ENCODE assay signal across 29 cellular contexts in genomic region chr6:76694779-76695178, GRCh38.
"Had no signal": no experiment of that assay in that cellular context is flagged by ENCODE, and none has a peak within 500 bp of the region (broad histone marks: within the 10 kb centered on the region; RNA-seq: fewer than 3 reads in every experiment).

No MANE protein-coding gene starts in this region.

- H3K9me3 ChIP-seq: ascending aorta, heart right ventricle, left lung, lower lobe of right lung, pancreas, prostate gland, sigmoid colon, thoracic aorta had no signal

- H3K36me3 Mint-ChIP-seq: activated naive CD8-positive, alpha-beta T cell treated with anti-CD3 and anti-CD28 coated beads for 36 hours; naive B cell; stimulated activated effector memory CD8-positive, alpha-beta T cell treated with anti-CD3 and anti-CD28 coated beads, Interleukin-12 subunit alpha, Interleukin-12 subunit beta, amount 100 ng/mL, for 72 hours had no signal

- H3K27me3 ChIP-seq: ascending aorta, brain microvascular endothelial cell, heart right ventricle, left lung, pancreas, sigmoid colon had no signal

- H3K27ac Mint-ChIP-seq: activated naive CD8-positive, alpha-beta T cell treated with anti-CD3 and anti-CD28 coated beads for 36 hours; effector memory CD8-positive, alpha-beta T cell; naive B cell; stimulated activated effector memory CD8-positive, alpha-beta T cell treated with anti-CD3 and anti-CD28 coated beads, Interleukin-12 subunit alpha, Interleukin-12 subunit beta, amount 100 ng/mL, for 72 hours; stimulated activated naive CD8-positive, alpha-beta T cell treated with anti-CD3 and anti-CD28 coated beads, Interleukin-15, Interleukin-2, amounts not matched to agents 100 ng/mL and 50 ng/mL, for 24 hours had no signal

- H3K9me3 Mint-ChIP-seq: activated naive CD8-positive, alpha-beta T cell treated with anti-CD3 and anti-CD28 coated beads for 36 hours had no signal

- H3K4me3 ChIP-seq: ascending aorta, heart right ventricle, left lung, lower lobe of right lung, pancreas, prostate gland, sigmoid colon, thoracic aorta had no signal

- H3K4me3 Mint-ChIP-seq: activated naive CD8-positive, alpha-beta T cell treated with anti-CD3 and anti-CD28 coated beads for 36 hours; effector memory CD8-positive, alpha-beta T cell; naive B cell; stimulated activated effector memory CD8-positive, alpha-beta T cell treated with anti-CD3 and anti-CD28 coated beads, Interleukin-12 subunit alpha, Interleukin-12 subunit beta, amount 100 ng/mL, for 72 hours; stimulated activated naive CD8-positive, alpha-beta T cell treated with anti-CD3 and anti-CD28 coated beads, Interleukin-15, Interleukin-2, amounts not matched to agents 100 ng/mL and 50 ng/mL, for 24 hours had no signal

- H3K4me1 Mint-ChIP-seq: activated naive CD8-positive, alpha-beta T cell treated with anti-CD3 and anti-CD28 coated beads for 36 hours; naive B cell; stimulated activated effector memory CD8-positive, alpha-beta T cell treated with anti-CD3 and anti-CD28 coated beads, Interleukin-12 subunit alpha, Interleukin-12 subunit beta, amount 100 ng/mL, for 72 hours had no signal

- DNase-seq: activated CD4-positive, alpha-beta T cell treated with anti-CD3 and anti-CD28 coated beads for 48 hours; activated CD4-positive, alpha-beta T cell treated with anti-CD3 and anti-CD28 coated beads, Interleukin-2, amount 50 U/mL, for 48 hours; activated CD8-positive, alpha-beta memory T cell treated with anti-CD3 and anti-CD28 coated beads for 24 hours; activated effector memory CD4-positive, alpha-beta T cell treated with Interleukin-2 at 50 U/mL for 16 hours; activated naive CD4-positive, alpha-beta T cell treated with Interleukin-2 at 50 U/mL for 16 hours; activated naive CD8-positive, alpha-beta T cell treated with anti-CD3 and anti-CD28 coated beads for 36 hours; brain microvascular endothelial cell; cortex of kidney; effector memory CD8-positive, alpha-beta T cell; foreskin fibroblast; heart right ventricle; left lung; lower lobe of right lung; naive B cell; nucleus accumbens; pancreas; retina; sigmoid colon; small intestine; stimulated activated CD4-positive, alpha-beta T cell treated with anti-CD3 and anti-CD28 coated beads, Interleukin-4, amount 100 ng/mL, for 24 hours; T-helper 9 cell; trophoblast cell had no signal

- H3K4me1 ChIP-seq: ascending aorta, heart right ventricle, left lung, lower lobe of right lung, pancreas, prostate gland, sigmoid colon had no signal

- H3K27me3 Mint-ChIP-seq: activated naive CD8-positive, alpha-beta T cell treated with anti-CD3 and anti-CD28 coated beads for 36 hours; effector memory CD8-positive, alpha-beta T cell; naive B cell; stimulated activated naive CD8-positive, alpha-beta T cell treated with anti-CD3 and anti-CD28 coated beads, Interleukin-15, Interleukin-2, amounts not matched to agents 100 ng/mL and 50 ng/mL, for 24 hours had no signal

- H3K36me3 ChIP-seq: ascending aorta, brain microvascular endothelial cell, heart right ventricle, left lung, lower lobe of right lung, pancreas, prostate gland, sigmoid colon, thoracic aorta had no signal

- ATAC-seq: activated CD4-positive, CD25-positive, alpha-beta regulatory T cell treated with anti-CD3 and anti-CD28 coated beads, Interleukin-2, amount 50 U/mL, for 24 hours; effector memory CD8-positive, alpha-beta T cell; heart right ventricle; left lung; lower lobe of right lung; pancreas; stimulated activated effector memory CD8-positive, alpha-beta T cell treated with anti-CD3 and anti-CD28 coated beads, Interleukin-12 subunit alpha, Interleukin-12 subunit beta, amount 100 ng/mL, for 72 hours had no signal

- H3K27ac ChIP-seq: ascending aorta, brain microvascular endothelial cell, heart right ventricle, left lung, lower lobe of right lung, pancreas, prostate gland, sigmoid colon, thoracic aorta, VCaP had no signal
